Comparison of ENCODE assay signal across 9 cellular contexts in genomic region chr19:38792250-38793111, GRCh38. TPM values are rescaled to one million over a fixed set of nuclear protein-coding genes. Genes with fewer than 3 reads are reported as not detected.
A peak's percentile ranks its signal among the peaks of the same experiment; 100 is the strongest.
DNase-seq lines count a peak whose midpoint lies in the region; ATAC-seq, FAIRE-seq and TF ChIP-seq lines count a peak whose summit lies in the region.
"Had no signal": no experiment of that assay in that cellular context is flagged by ENCODE, and none has a peak within 500 bp of the region (broad histone marks: within the 10 kb centered on the region; RNA-seq: fewer than 3 reads in every experiment).

No MANE protein-coding gene starts in this region.

- peaks cover 3% of the 10 kb centered on the region for H3K4me1 Mint-ChIP-seq in T-helper 1 cell treated with Interleukin-12 subunit alpha and Interleukin-12 subunit beta and Interleukin-4 antibody, amounts not matched to agents 30 μg/mL and 1 μg/mL, for 36 hours (ENCODE audit: low read depth)
- peaks cover 8% of the 10 kb centered on the region for H3K4me1 Mint-ChIP-seq in dendritic cell treated with granulocyte-macrophage colony-stimulating factor and Interleukin-4, amounts not matched to agents 40 ng/mL and 50 ng/mL, for 4 days (ENCODE audit: low read depth)
- peaks cover 0 to 9% (median 7%) of the 10 kb centered on the region in 3 donors for H3K4me1 Mint-ChIP-seq in naive B cell

- intact Hi-C loops in dendritic cell treated with granulocyte-macrophage colony-stimulating factor and Interleukin-4, amounts not matched to agents 40 ng/mL and 50 ng/mL, for 4 days (cut with micrococcal nuclease): no loop called here
- intact Hi-C loops in uterus (cut with DNase I; ENCODE audit: low total_unique reads): no loop called here

- no peaks in the 10 kb centered on the region for H3K36me3 Mint-ChIP-seq in T-helper 1 cell treated with Interleukin-12 subunit alpha and Interleukin-12 subunit beta and Interleukin-4 antibody, amounts not matched to agents 30 μg/mL and 1 μg/mL, for 36 hours (ENCODE audit: low read depth)
- no peaks in the 10 kb centered on the region for H3K36me3 Mint-ChIP-seq in dendritic cell treated with granulocyte-macrophage colony-stimulating factor and Interleukin-4, amounts not matched to agents 40 ng/mL and 50 ng/mL, for 4 days (ENCODE audit: low read depth)
- no peaks in the 10 kb centered on the region for H3K36me3 Mint-ChIP-seq in naive B cell

- DNase-seq in AG09319 (ENCODE audit: extremely low read depth, low read depth) (no peak), naive B cell (peak; percentile 37), GM12892 (ENCODE audit: insufficient read length) (no peak), uterus (no peak), DMS114 treated with DMSO at 0.1 percent for 48 hours (lab: John Stamatoyannopoulos, UW; ENCODE audit: unreplicated experiment) (no peak), WERI-Rb-1 (no peak)

- peaks cover 19% of the 10 kb centered on the region for H3K27me3 Mint-ChIP-seq in T-helper 1 cell treated with Interleukin-12 subunit alpha and Interleukin-12 subunit beta and Interleukin-4 antibody, amounts not matched to agents 30 μg/mL and 1 μg/mL, for 36 hours (ENCODE audit: low read depth)
- H3K27me3 Mint-ChIP-seq in dendritic cell treated with granulocyte-macrophage colony-stimulating factor and Interleukin-4, amounts not matched to agents 40 ng/mL and 50 ng/mL, for 4 days: peaks cover 4% of the 10 kb centered on the region
- H3K27me3 Mint-ChIP-seq in naive B cell: no peaks in the 10 kb centered on the region

- H3K27ac ChIP-seq in uterus (no peak overlapping the region), WERI-Rb-1 (no peak overlapping the region)

- peak overlapping the region; percentile 45 for H3K4me3 Mint-ChIP-seq in T-helper 1 cell treated with Interleukin-12 subunit alpha and Interleukin-12 subunit beta and Interleukin-4 antibody, amounts not matched to agents 30 μg/mL and 1 μg/mL, for 36 hours
- peak overlapping the region; percentile 58 for H3K4me3 Mint-ChIP-seq in dendritic cell treated with granulocyte-macrophage colony-stimulating factor and Interleukin-4, amounts not matched to agents 40 ng/mL and 50 ng/mL, for 4 days
- H3K4me3 Mint-ChIP-seq in naive B cell: peak overlapping the region; percentile 71 to 83 (median 76)

- H3K9me3 ChIP-seq in uterus (no peaks in the 10 kb centered on the region), WERI-Rb-1 (ENCODE audit: severe bottlenecking) (no peaks in the 10 kb centered on the region)

- ATAC-seq in naive B cell (ENCODE audit: low read depth in 2 of 2): peak; percentile 65 to 68

- H3K36me3 ChIP-seq in uterus: no peaks in the 10 kb centered on the region
- no peaks in the 10 kb centered on the region for H3K36me3 ChIP-seq in WERI-Rb-1

- no peak for FAIRE-seq in GM12892 (lab: Jason Lieb, UNC)
- FAIRE-seq: G401.6 had no signal

- H3K4me1 ChIP-seq in uterus: no peaks in the 10 kb centered on the region

- H3K27me3 ChIP-seq in uterus: no peaks in the 10 kb centered on the region
- no peaks in the 10 kb centered on the region for H3K27me3 ChIP-seq in WERI-Rb-1 (ENCODE audit: insufficient read depth, low read depth, severe bottlenecking)

- H3K9me3 Mint-ChIP-seq in T-helper 1 cell treated with Interleukin-12 subunit alpha and Interleukin-12 subunit beta and Interleukin-4 antibody, amounts not matched to agents 30 μg/mL and 1 μg/mL, for 36 hours: no peaks in the 10 kb centered on the region
- H3K9me3 Mint-ChIP-seq in dendritic cell treated with granulocyte-macrophage colony-stimulating factor and Interleukin-4, amounts not matched to agents 40 ng/mL and 50 ng/mL, for 4 days: no peaks in the 10 kb centered on the region
- no peaks in the 10 kb centered on the region for H3K9me3 Mint-ChIP-seq in naive B cell

- TF ChIP-seq POLR2A in GM12892 (IDR thresholded peaks at IDR 0.05; ENCODE audit: low read depth, low read length): no peak
- TF ChIP-seq POLR2A in uterus (IDR thresholded peaks at IDR 0.05): no peak

- H3K4me3 ChIP-seq in uterus (no peak overlapping the region), WERI-Rb-1 (ENCODE audit: low read depth, low read length) (no peak overlapping the region)

- no peak overlapping the region for H3K27ac Mint-ChIP-seq in T-helper 1 cell treated with Interleukin-12 subunit alpha and Interleukin-12 subunit beta and Interleukin-4 antibody, amounts not matched to agents 30 μg/mL and 1 μg/mL, for 36 hours
- H3K27ac Mint-ChIP-seq in dendritic cell treated with granulocyte-macrophage colony-stimulating factor and Interleukin-4, amounts not matched to agents 40 ng/mL and 50 ng/mL, for 4 days: peak overlapping the region; percentile 68
- peak overlapping the region in 4 of 6 donors; percentile 9 to 76 (median 29) for H3K27ac Mint-ChIP-seq in naive B cell

- peak; percentile 19 for TF ChIP-seq CTCF in AG09319 (IDR thresholded peaks at IDR 0.05; ENCODE audit: low read depth, low read length)
- peak in 2 of 4 experiments; percentile 24 to 32 for TF ChIP-seq CTCF in uterus (IDR thresholded peaks at IDR 0.05)
- no peak for TF ChIP-seq CTCF in WERI-Rb-1 (IDR thresholded peaks at IDR 0.05; ENCODE audit: low read depth, low read length)

RNA-seq across cellular contexts. Expression of gene LGALS7B, which starts 3.5 kb away (rescaled TPM):
- 1 to 10 TPM in 1 of 6 donors, not detected in 5; 6.0 TPM for polyA plus RNA-seq in naive B cell (ENCODE audit: low read depth in 6 of 6)
- not detected for polyA plus RNA-seq in GM12892 (2012; ENCODE audit: missing spikeins)
- total RNA-seq in uterus: 1 to 10 TPM in 2 of 4 donors, not detected in 2; 1.1 to 6.2 TPM

RNA-seq across cellular contexts. Expression of gene LGALS7, which starts 19.2 kb away (rescaled TPM):
- not detected for polyA plus RNA-seq in naive B cell (ENCODE audit: low read depth in 6 of 6)
- not detected for polyA plus RNA-seq in GM12892 (2012; ENCODE audit: missing spikeins)
- total RNA-seq in uterus: 1 to 10 TPM in 1 of 4 donors, not detected in 3; 2.6 TPM

RNA-seq across cellular contexts. Expression of gene LGALS4, which starts 20.3 kb away (rescaled TPM):
- polyA plus RNA-seq in naive B cell (ENCODE audit: low read depth in 6 of 6): 1 to 10 TPM in 1 of 6 donors, not detected in 5; 1.4 TPM
- 0.78 TPM for polyA plus RNA-seq in GM12892 (2012; ENCODE audit: missing spikeins)
- total RNA-seq in uterus: 1 to 10 TPM in 2 of 4 donors, under 1 TPM in 1, not detected in 1; 0.51 to 4.7 (median 3.6) TPM

RNA-seq across cellular contexts. Expression of gene ECH1, which starts 39.1 kb away (rescaled TPM):
- polyA plus RNA-seq in naive B cell (ENCODE audit: low read depth in 6 of 6): 100 to 1,000 TPM; 234 to 283 (median 274) TPM
- polyA plus RNA-seq in GM12892 (2012; ENCODE audit: missing spikeins): 165 TPM
- 100 to 1,000 TPM in 1 of 4 donors, 10 to 100 TPM in 3; 27.7 to 188 (median 70.3) TPM for total RNA-seq in uterus

RNA-seq across cellular contexts. Expression of gene CAPN12, which starts 48.2 kb away (rescaled TPM):
- polyA plus RNA-seq in naive B cell (ENCODE audit: low read depth in 6 of 6): 10 to 100 TPM in 4 of 6 donors, 1 to 10 TPM in 2; 3.3 to 25.4 (median 14.0) TPM
- polyA plus RNA-seq in GM12892 (2012; ENCODE audit: missing spikeins): 5.8 TPM
- total RNA-seq in uterus: 1 to 10 TPM in 2 of 4 donors, under 1 TPM in 1, not detected in 1; 0.83 to 8.4 (median 8.2) TPM
